In genomic region chr7:112422842-112423496, GRCh38 we compare ENCODE assay signal across 8 cellular contexts. TPM values are rescaled to one million over a fixed set of nuclear protein-coding genes. Genes with fewer than 3 reads are reported as not detected.
DNase-seq lines count a peak whose midpoint lies in the region; FAIRE-seq and TF ChIP-seq lines count a peak whose summit lies in the region.

No MANE protein-coding gene starts in this region.

- H3K27ac ChIP-seq in ectodermal cell (ENCODE audit: insufficient read depth, low read depth, low read length, poor library complexity, severe bottlenecking) (peak overlapping the region; percentile 12), tibial artery (peak overlapping the region in 1 of 2 donors; percentile 14)

- H3K4me1 ChIP-seq in ectodermal cell (ENCODE audit: control insufficient read depth, insufficient read depth, low read length) (peaks cover 9% of the 10 kb centered on the region), tibial artery (peaks cover 0 to 27% (median 7%) of the 10 kb centered on the region in 4 donors)

- peak; percentile 67 for DNase-seq in activated naive CD4-positive, alpha-beta T cell treated with anti-CD3 and anti-CD28 coated beads for 36 hours
- DNase-seq in activated naive CD4-positive, alpha-beta T cell treated with anti-CD3 and anti-CD28 coated beads, Interleukin-2, amount 10 ng/mL, durations not matched to agents 7 days and 5 days = no peak
- peak; percentile 82 for DNase-seq in HPDE6-E6E7 (ENCODE audit: extremely low spot score)
- peak; percentile 31 for DNase-seq in SK-N-DZ (ENCODE audit: low spot score)
- peak; percentile 75 for DNase-seq in medulla oblongata (ENCODE audit: extremely low spot score)
- peak; percentile 79 to 82 for DNase-seq in tibial artery
- no peak for DNase-seq in GM12892 (ENCODE audit: insufficient read length)

- no peaks in the 10 kb centered on the region for H3K9me3 ChIP-seq in ectodermal cell (ENCODE audit: control insufficient read depth, low read length)
- H3K9me3 ChIP-seq in tibial artery = no peaks in the 10 kb centered on the region

- H3K36me3 ChIP-seq in ectodermal cell (ENCODE audit: control insufficient read depth, insufficient read depth, low read length) = no peaks in the 10 kb centered on the region
- no peaks in the 10 kb centered on the region for H3K36me3 ChIP-seq in tibial artery

- intact Hi-C loops in activated naive CD4-positive, alpha-beta T cell treated with anti-CD3 and anti-CD28 coated beads for 36 hours (cut with micrococcal nuclease) = loop anchor here (1.0 kb wide), 1 partner anchor 27 kb away; the partner anchor contains the start of gene IFRD1
- intact Hi-C loops in tibial artery (cut with DNase I; ENCODE audit: low total_unique reads) = no loop called here

- TF ChIP-seq CTCF in tibial artery (IDR thresholded peaks at IDR 0.05) = no peak

- no peak for TF ChIP-seq POLR2A in GM12892 (IDR thresholded peaks at IDR 0.05; ENCODE audit: low read depth, low read length)

- no peaks in the 10 kb centered on the region for H3K36me3 Mint-ChIP-seq in activated naive CD4-positive, alpha-beta T cell treated with anti-CD3 and anti-CD28 coated beads for 36 hours (ENCODE audit: low read depth)
- H3K36me3 Mint-ChIP-seq in activated naive CD4-positive, alpha-beta T cell treated with anti-CD3 and anti-CD28 coated beads, Interleukin-2, amount 10 ng/mL, durations not matched to agents 7 days and 5 days = no peaks in the 10 kb centered on the region

- 61 to 65% methylated on average over 6 of the region's 6 CpGs for WGBS in ectodermal cell, 2 experiments

- FAIRE-seq in GM12892 (lab: Jason Lieb, UNC) = no peak

- no peak overlapping the region for H3K4me3 Mint-ChIP-seq in activated naive CD4-positive, alpha-beta T cell treated with anti-CD3 and anti-CD28 coated beads for 36 hours
- no peak overlapping the region for H3K4me3 Mint-ChIP-seq in activated naive CD4-positive, alpha-beta T cell treated with anti-CD3 and anti-CD28 coated beads, Interleukin-2, amount 10 ng/mL, durations not matched to agents 7 days and 5 days

- peaks cover 2% of the 10 kb centered on the region for H3K9me3 Mint-ChIP-seq in activated naive CD4-positive, alpha-beta T cell treated with anti-CD3 and anti-CD28 coated beads for 36 hours
- no peaks in the 10 kb centered on the region for H3K9me3 Mint-ChIP-seq in activated naive CD4-positive, alpha-beta T cell treated with anti-CD3 and anti-CD28 coated beads, Interleukin-2, amount 10 ng/mL, durations not matched to agents 7 days and 5 days

- CTCF ChIA-PET in activated naive CD4-positive, alpha-beta T cell treated with anti-CD3 and anti-CD28 coated beads for 36 hours (lab: Charles Lee) = no interaction called here
- CTCF ChIA-PET in activated naive CD4-positive, alpha-beta T cell treated with anti-CD3 and anti-CD28 coated beads, Interleukin-2, amount 10 ng/mL, durations not matched to agents 7 days and 5 days (lab: Charles Lee) = interaction anchor here (0.9 kb wide), 1 partner anchor 670 kb away, joined by 3 read pairs; no protein-coding TSS in a partner anchor

- H3K27ac Mint-ChIP-seq in activated naive CD4-positive, alpha-beta T cell treated with anti-CD3 and anti-CD28 coated beads for 36 hours = no peak overlapping the region
- no peak overlapping the region for H3K27ac Mint-ChIP-seq in activated naive CD4-positive, alpha-beta T cell treated with anti-CD3 and anti-CD28 coated beads, Interleukin-2, amount 10 ng/mL, durations not matched to agents 7 days and 5 days

- no peaks in the 10 kb centered on the region for H3K27me3 Mint-ChIP-seq in activated naive CD4-positive, alpha-beta T cell treated with anti-CD3 and anti-CD28 coated beads for 36 hours (ENCODE audit: low read depth)
- H3K27me3 Mint-ChIP-seq in activated naive CD4-positive, alpha-beta T cell treated with anti-CD3 and anti-CD28 coated beads, Interleukin-2, amount 10 ng/mL, durations not matched to agents 7 days and 5 days = no peaks in the 10 kb centered on the region

- H3K4me1 Mint-ChIP-seq in activated naive CD4-positive, alpha-beta T cell treated with anti-CD3 and anti-CD28 coated beads for 36 hours (ENCODE audit: low read depth) = peaks cover 23% of the 10 kb centered on the region
- peaks cover 28% of the 10 kb centered on the region for H3K4me1 Mint-ChIP-seq in activated naive CD4-positive, alpha-beta T cell treated with anti-CD3 and anti-CD28 coated beads, Interleukin-2, amount 10 ng/mL, durations not matched to agents 7 days and 5 days

- no peaks in the 10 kb centered on the region for H3K27me3 ChIP-seq in ectodermal cell (ENCODE audit: control insufficient read depth, insufficient read depth, low read length, poor library complexity, severe bottlenecking)
- H3K27me3 ChIP-seq in tibial artery = no peaks in the 10 kb centered on the region

- H3K4me3 ChIP-seq in ectodermal cell (ENCODE audit: insufficient read depth, low read depth, low read length) (no peak overlapping the region), tibial artery (no peak overlapping the region)

RNA-seq across cellular contexts. Expression of gene IFRD1, which starts 27.3 kb away (rescaled TPM):
- total RNA-seq in activated naive CD4-positive, alpha-beta T cell treated with anti-CD3 and anti-CD28 coated beads for 36 hours = 10 to 100 TPM; 47.3 to 50.5 TPM
- 115 and 125 TPM in 2 replicates for polyA plus RNA-seq in SK-N-DZ (2014; cell fraction: cytosol; rRNA removed)
- 110 and 119 TPM in 2 replicates for polyA plus RNA-seq in SK-N-DZ (2014; cell fraction: nucleus; rRNA removed)
- 46.7 TPM for polyA plus RNA-seq in ectodermal cell (2013, experiment 1 of 4)
- 60.1 TPM for polyA plus RNA-seq in ectodermal cell (2013, experiment 2 of 4)
- polyA plus RNA-seq in ectodermal cell (2013, experiment 3 of 4) = 40.3 TPM
- 45.7 TPM for polyA plus RNA-seq in ectodermal cell (2013, experiment 4 of 4)
- polyA plus RNA-seq in GM12892 (2012; ENCODE audit: missing spikeins) = 28.9 TPM

RNA-seq across cellular contexts. Expression of gene LSMEM1, which starts 57.8 kb away (rescaled TPM):
- under 1 TPM; 0.81 to 0.88 TPM for total RNA-seq in activated naive CD4-positive, alpha-beta T cell treated with anti-CD3 and anti-CD28 coated beads for 36 hours
- 0.37 and 3.5 TPM in 2 replicates for polyA plus RNA-seq in SK-N-DZ (2014; cell fraction: cytosol; rRNA removed)
- polyA plus RNA-seq in SK-N-DZ (2014; cell fraction: nucleus; rRNA removed) = 2.6 and 3.0 TPM in 2 replicates
- polyA plus RNA-seq in ectodermal cell (2013, experiment 1 of 4) = 1.9 TPM
- 1.7 TPM for polyA plus RNA-seq in ectodermal cell (2013, experiment 2 of 4)
- 0.27 TPM for polyA plus RNA-seq in ectodermal cell (2013, experiment 3 of 4)
- 1.0 TPM for polyA plus RNA-seq in ectodermal cell (2013, experiment 4 of 4)
- polyA plus RNA-seq in GM12892 (2012; ENCODE audit: missing spikeins) = 1.0 TPM

Comparison
In these comparisons a context has a peak if more than half of its experiments do, and no peak if none do; other contexts are left out.
1. DNase-seq: peak in activated naive CD4-positive, alpha-beta T cell treated with anti-CD3 and anti-CD28 coated beads for 36 hours (single experiment), HPDE6-E6E7 (single experiment), SK-N-DZ (single experiment), medulla oblongata (single experiment) and tibial artery (2 of 2); none in activated naive CD4-positive, alpha-beta T cell treated with anti-CD3 and anti-CD28 coated beads, Interleukin-2, amount 10 ng/mL, durations not matched to agents 7 days and 5 days (single experiment) and GM12892 (single experiment).